Comparison of ENCODE assay signal across 13 cellular contexts in genomic region chr20:47243003-47243402, GRCh38.
DNase-seq lines count a peak whose midpoint lies in the region; ATAC-seq and TF ChIP-seq lines count a peak whose summit lies in the region.
"Had no signal": no experiment of that assay in that cellular context is flagged by ENCODE, and none has a peak within 500 bp of the region (broad histone marks: within the 10 kb centered on the region; RNA-seq: fewer than 3 reads in every experiment).

No MANE protein-coding gene starts in this region.

- H3K27me3 Mint-ChIP-seq in activated T-cell treated with anti-CD3 and anti-CD28 coated beads, Interleukin-2, amount 50 U/mL, for 24 hours, result no peaks in the 10 kb centered on the region
- H3K27me3 Mint-ChIP-seq in memory B cell (no peaks in the 10 kb centered on the region), type B pancreatic cell (no peaks in the 10 kb centered on the region)
- H3K27me3 Mint-ChIP-seq: CD4-positive, alpha-beta T cell had no signal

- DNase-seq in activated T-cell treated with anti-CD3 and anti-CD28 coated beads, Interleukin-2, amount 50 U/mL, for 24 hours, result no peak
- DNase-seq in activated T-cell treated with anti-CD3 and anti-CD28 coated beads, Interleukin-2, amount 50 U/mL, for 1 hour, result no peak
- DNase-seq in NCI-H2227 treated with DMSO at 0.1 percent for 48 hours (lab: John Stamatoyannopoulos, UW), result peak; percentile 41
- DNase-seq in memory B cell (ENCODE audit: low spot score in 2 of 2), result no peak
- DNase-seq in type B pancreatic cell (ENCODE audit: extremely low spot score, unreplicated experiment), result no peak
- no peak for DNase-seq in GM19240 (ENCODE audit: insufficient read length, low spot score)
- DNase-seq: CD4-positive, alpha-beta T cell; GDM1; KG1; NCI-H1694 treated with DMSO at 0.1 percent for 48 hours; NCI-H524 treated with DMSO at 0.1 percent for 48 hours; PC-9 had no signal

- ATAC-seq in memory B cell (ENCODE audit: low read depth), result no peak
- no peak for ATAC-seq in HG02759 (IDR thresholded peaks at IDR 0.05; ENCODE audit: unreplicated experiment)

- no peak for TF ChIP-seq CTCF in type B pancreatic cell (conservative IDR thresholded peaks at IDR 0.05)

- H3K9me3 Mint-ChIP-seq in activated T-cell treated with anti-CD3 and anti-CD28 coated beads, Interleukin-2, amount 50 U/mL, for 24 hours, result no peaks in the 10 kb centered on the region
- H3K9me3 Mint-ChIP-seq in memory B cell, result no peaks in the 10 kb centered on the region
- H3K9me3 Mint-ChIP-seq in type B pancreatic cell, result no peaks in the 10 kb centered on the region
- H3K9me3 Mint-ChIP-seq: CD4-positive, alpha-beta T cell had no signal

- H3K27ac Mint-ChIP-seq in activated T-cell treated with anti-CD3 and anti-CD28 coated beads, Interleukin-2, amount 50 U/mL, for 24 hours, result peak overlapping the region; percentile 74
- H3K27ac Mint-ChIP-seq in memory B cell (peak overlapping the region; percentile 85), type B pancreatic cell (peak overlapping the region; percentile 21)
- H3K27ac Mint-ChIP-seq: CD4-positive, alpha-beta T cell had no signal

- H3K4me1 Mint-ChIP-seq in activated T-cell treated with anti-CD3 and anti-CD28 coated beads, Interleukin-2, amount 50 U/mL, for 24 hours (ENCODE audit: low read depth), result no peaks in the 10 kb centered on the region
- H3K4me1 Mint-ChIP-seq in memory B cell, result peaks cover 3% of the 10 kb centered on the region
- H3K4me1 Mint-ChIP-seq in type B pancreatic cell (ENCODE audit: unreplicated experiment), result peaks cover 20% of the 10 kb centered on the region

- H3K36me3 Mint-ChIP-seq in activated T-cell treated with anti-CD3 and anti-CD28 coated beads, Interleukin-2, amount 50 U/mL, for 24 hours (ENCODE audit: low read depth), result peaks cover 79% of the 10 kb centered on the region
- H3K36me3 Mint-ChIP-seq in memory B cell (peaks cover 40% of the 10 kb centered on the region), type B pancreatic cell (peaks cover 33% of the 10 kb centered on the region)

- H3K4me3 Mint-ChIP-seq in activated T-cell treated with anti-CD3 and anti-CD28 coated beads, Interleukin-2, amount 50 U/mL, for 24 hours, result no peak overlapping the region
- H3K4me3 Mint-ChIP-seq in memory B cell (no peak overlapping the region), type B pancreatic cell (no peak overlapping the region)
- H3K4me3 Mint-ChIP-seq: CD4-positive, alpha-beta T cell had no signal

Comparison
In these comparisons a context has a peak if more than half of its experiments do, and no peak if none do; other contexts are left out.
1. H3K27ac Mint-ChIP-seq: peak in every context shown above with its lines; median percentile 85 in memory B cell; 74 in activated T-cell treated with anti-CD3 and anti-CD28 coated beads, Interleukin-2, amount 50 U/mL, for 24 hours; 21 in type B pancreatic cell.